In the genomic region with DNA sequence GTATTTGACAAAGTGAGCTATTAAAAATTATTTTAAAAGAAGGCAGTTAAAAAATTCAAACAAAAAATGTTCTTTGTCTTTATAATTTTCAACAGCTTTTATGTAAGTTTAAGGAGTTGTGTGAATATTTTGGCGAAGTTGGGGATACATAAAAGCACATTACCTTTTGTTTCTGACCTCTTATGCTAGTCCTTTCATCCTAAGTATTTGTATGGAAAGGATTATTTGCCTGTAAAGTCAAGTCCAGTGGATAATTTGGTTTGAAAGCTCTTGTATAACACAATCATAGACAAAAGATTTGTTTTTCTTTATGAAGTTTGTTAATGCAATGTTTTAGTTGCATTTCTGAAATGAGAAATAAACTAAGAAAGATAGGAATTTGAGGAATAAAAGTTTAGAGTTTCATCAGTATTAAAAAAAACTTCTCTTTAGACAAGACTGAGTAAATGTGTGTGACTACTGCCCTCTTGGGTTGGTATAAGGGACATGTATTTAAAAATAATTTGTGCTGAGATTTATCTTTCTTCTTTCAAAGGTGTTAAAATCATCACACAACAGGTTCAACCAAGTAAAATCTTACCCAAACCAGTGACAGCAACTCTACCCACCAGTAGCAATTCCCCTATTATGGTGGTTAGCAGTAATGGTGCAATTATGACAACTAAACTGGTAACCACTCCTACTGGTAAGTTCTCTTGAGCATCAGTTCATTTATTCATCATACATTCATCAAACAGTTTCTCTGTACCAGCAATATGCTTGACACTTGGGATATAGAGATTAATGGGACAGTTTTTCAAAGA, we compare ENCODE assay signal across 9 cellular contexts.
DNase-seq lines count a peak whose midpoint lies in the region; ATAC-seq, FAIRE-seq and TF ChIP-seq lines count a peak whose summit lies in the region.
"Had no signal": no experiment of that assay in that cellular context is flagged by ENCODE, and none has a peak within 500 bp of the region (broad histone marks: within the 10 kb centered on the region; RNA-seq: fewer than 3 reads in every experiment).

No MANE protein-coding gene starts in this region.

- no peaks in the 10 kb centered on the region for H3K4me1 ChIP-seq in upper lobe of left lung

- ATAC-seq in upper lobe of left lung (ENCODE audit: low FRiP score in 2 of 2) = no peak

- TF ChIP-seq EP300 in upper lobe of left lung (IDR thresholded peaks at IDR 0.05) = no peak

- no peaks in the 10 kb centered on the region for H3K9me3 ChIP-seq in upper lobe of left lung

- peak; percentile 96 for FAIRE-seq in G401.6 (lab: Jason Lieb, UNC)

- H3K27ac ChIP-seq in upper lobe of left lung = no peak overlapping the region

- DNase-seq in NCI-H2196 (lab: John Stamatoyannopoulos, UW; ENCODE audit: unreplicated experiment) (peak; percentile 18), dermis microvascular lymphatic vessel endothelial cell (ENCODE audit: low read depth in 2 of 2) (peak; percentile 30 to 69), pons (ENCODE audit: low spot score) (peak; percentile 34), foreskin melanocyte (no peak), upper lobe of left lung (no peak), D341Med (ENCODE audit: low spot score) (no peak)
- no peak for DNase-seq in activated T-cell treated with anti-CD3 and anti-CD28 coated beads, Interleukin-2, amount 50 U/mL, for 1 hour
- DNase-seq: activated B cell treated with CpG ODN at 0.5 μM for 24 hours had no signal

- TF ChIP-seq POLR2A in upper lobe of left lung (IDR thresholded peaks at IDR 0.05) = no peak

- WGBS in upper lobe of left lung, 2 donors = 62 to 65% methylated on average over 1 of the region's 1 CpG

- no peaks in the 10 kb centered on the region for H3K27me3 ChIP-seq in upper lobe of left lung

- peaks cover 0 to 29% (median 0%) of the 10 kb centered on the region in 4 donors for H3K36me3 ChIP-seq in upper lobe of left lung

- peak in 3 of 6 experiments; percentile 7 to 31 (median 11) for TF ChIP-seq CTCF in upper lobe of left lung (IDR thresholded peaks at IDR 0.05)

- no peak overlapping the region for H3K4me3 ChIP-seq in upper lobe of left lung

Comparison
In these comparisons a context has a peak if more than half of its experiments do, and no peak if none do; other contexts are left out.
1. DNase-seq: peak in NCI-H2196 (single experiment), dermis microvascular lymphatic vessel endothelial cell (2 of 2) and pons (single experiment); none in foreskin melanocyte (single experiment), upper lobe of left lung (0 of 2), D341Med (single experiment) and activated T-cell treated with anti-CD3 and anti-CD28 coated beads, Interleukin-2, amount 50 U/mL, for 1 hour (single experiment).